15 cellular contexts compared by ENCODE assay signal in the genomic region with DNA sequence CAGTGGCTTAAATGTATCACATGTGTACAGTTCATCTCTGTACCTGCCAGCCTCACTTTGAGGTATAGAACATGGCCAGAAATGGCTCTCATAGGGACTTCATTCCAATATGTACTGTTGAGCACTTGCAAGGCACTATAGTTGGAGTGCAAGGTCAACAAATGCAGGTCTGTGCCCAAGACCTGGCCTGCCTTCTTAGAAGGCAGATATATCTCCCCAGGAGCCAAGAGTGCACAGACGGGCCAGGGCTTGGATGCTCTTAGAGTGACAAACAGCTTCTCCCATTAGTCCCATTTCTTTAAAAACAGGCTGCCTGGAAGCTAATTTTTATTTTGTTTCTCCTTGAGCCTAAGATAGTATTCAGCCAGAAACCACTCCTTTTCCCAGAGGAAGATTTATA. TPM values are rescaled to one million over a fixed set of nuclear protein-coding genes. Genes with fewer than 3 reads are reported as not detected.
DNase-seq lines count a peak whose midpoint lies in the region; ATAC-seq and TF ChIP-seq lines count a peak whose summit lies in the region.
"Had no signal": no experiment of that assay in that cellular context is flagged by ENCODE, and none has a peak within 500 bp of the region (broad histone marks: within the 10 kb centered on the region; RNA-seq: fewer than 3 reads in every experiment).

No MANE protein-coding gene starts in this region.

- POLR2A ChIA-PET in A673 (lab: Charles Lee; ENCODE audit: low non-redundant PET) = no interaction called here
- POLR2A ChIA-PET in activated CD4-positive, alpha-beta memory T cell treated with anti-CD3 and anti-CD28 coated beads for 36 hours (lab: Charles Lee) = interaction anchor here (0.6 kb wide), 1 partner anchor 1386 kb away, joined by 7 read pairs; no protein-coding TSS in a partner anchor

- DNase-seq in activated CD4-positive, alpha-beta T cell treated with anti-CD3 and anti-CD28 coated beads for 1 hour = peak; percentile 2
- DNase-seq in activated CD4-positive, alpha-beta T cell treated with anti-CD3 and anti-CD28 coated beads, Interleukin-2, amount 10 ng/mL, durations not matched to agents 24 days and 14 days = no peak
- DNase-seq in A673 (ENCODE audit: low spot score) (no peak), left lobe of liver (ENCODE audit: low spot score) (peak; percentile 4), NOMO-1 treated with dmso at 0.1 percent for 144 hours (lab: John Stamatoyannopoulos, UW; ENCODE audit: unreplicated experiment) (no peak)
- peak; percentile 5 for DNase-seq in activated CD4-positive, alpha-beta memory T cell treated with anti-CD3 and anti-CD28 coated beads for 36 hours
- DNase-seq: CD4-positive, alpha-beta memory T cell; NCI-H1105 treated with DMSO at 0.1 percent for 48 hours; NCI-H1694 treated with DMSO at 0.1 percent for 48 hours; NCI-H446 treated with DMSO at 0.1 percent for 48 hours had no signal

- H3K4me1 Mint-ChIP-seq in activated CD4-positive, alpha-beta T cell treated with anti-CD3 and anti-CD28 coated beads, Interleukin-2, amount 10 ng/mL, durations not matched to agents 24 days and 14 days = peaks cover 15% of the 10 kb centered on the region
- peaks cover 23% of the 10 kb centered on the region for H3K4me1 Mint-ChIP-seq in activated CD4-positive, alpha-beta memory T cell treated with anti-CD3 and anti-CD28 coated beads for 36 hours (ENCODE audit: low read depth)
- H3K4me1 Mint-ChIP-seq in stimulated activated memory B cell treated with anti-CD40 and anti-IgM and Interleukin-4, amounts not matched to agents 10 μg/mL and 1 μg/mL and 100 μg/mL, for 72 hours = peaks cover 31% of the 10 kb centered on the region

- no peak for TF ChIP-seq CTCF in A673 (conservative IDR thresholded peaks at IDR 0.05; ENCODE audit: low read depth, low read length)

- H3K4me3 ChIP-seq in A673 (ENCODE audit: low read depth, low read length, poor library complexity, severe bottlenecking) = no peak overlapping the region

- no peaks in the 10 kb centered on the region for H3K27me3 ChIP-seq in A673 (replicated peaks; ENCODE audit: insufficient read depth, low read depth, low read length, poor library complexity)

- CTCF ChIA-PET in A673 (lab: Charles Lee) = no interaction called here
- CTCF ChIA-PET in activated CD4-positive, alpha-beta memory T cell treated with anti-CD3 and anti-CD28 coated beads for 36 hours (lab: Charles Lee) = interaction anchor here (1.3 to 1.8 kb wide), 2 partner anchors 9 to 23 kb away, joined by 6 read pairs; a partner anchor contains a TSS

- peaks cover 47% of the 10 kb centered on the region for H3K36me3 Mint-ChIP-seq in activated CD4-positive, alpha-beta T cell treated with anti-CD3 and anti-CD28 coated beads, Interleukin-2, amount 10 ng/mL, durations not matched to agents 24 days and 14 days (ENCODE audit: low read depth)
- H3K36me3 Mint-ChIP-seq in activated CD4-positive, alpha-beta memory T cell treated with anti-CD3 and anti-CD28 coated beads for 36 hours = peaks cover 17% of the 10 kb centered on the region
- peaks cover 48% of the 10 kb centered on the region for H3K36me3 Mint-ChIP-seq in stimulated activated memory B cell treated with anti-CD40 and anti-IgM and Interleukin-4, amounts not matched to agents 10 μg/mL and 1 μg/mL and 100 μg/mL, for 72 hours

- H3K27ac Mint-ChIP-seq in activated CD4-positive, alpha-beta T cell treated with anti-CD3 and anti-CD28 coated beads, Interleukin-2, amount 10 ng/mL, durations not matched to agents 24 days and 14 days = no peak overlapping the region
- no peak overlapping the region for H3K27ac Mint-ChIP-seq in activated CD4-positive, alpha-beta memory T cell treated with anti-CD3 and anti-CD28 coated beads for 36 hours
- H3K27ac Mint-ChIP-seq in stimulated activated memory B cell treated with anti-CD40 and anti-IgM and Interleukin-4, amounts not matched to agents 10 μg/mL and 1 μg/mL and 100 μg/mL, for 72 hours = no peak overlapping the region

- no peaks in the 10 kb centered on the region for H3K4me1 ChIP-seq in A673 (ENCODE audit: insufficient read depth, low read length, poor library complexity, severe bottlenecking)

- TSS peak; percentile 31 for BruUV-seq in A673 (replicated peaks; lab: Mats Ljungman, UMichigan)

- H3K36me3 ChIP-seq in A673 (ENCODE audit: insufficient read depth, low read length, poor library complexity, severe bottlenecking) = peaks cover 21% of the 10 kb centered on the region

- no peaks in the 10 kb centered on the region for H3K9me3 Mint-ChIP-seq in activated CD4-positive, alpha-beta T cell treated with anti-CD3 and anti-CD28 coated beads, Interleukin-2, amount 10 ng/mL, durations not matched to agents 24 days and 14 days
- no peaks in the 10 kb centered on the region for H3K9me3 Mint-ChIP-seq in activated CD4-positive, alpha-beta memory T cell treated with anti-CD3 and anti-CD28 coated beads for 36 hours
- no peaks in the 10 kb centered on the region for H3K9me3 Mint-ChIP-seq in stimulated activated memory B cell treated with anti-CD40 and anti-IgM and Interleukin-4, amounts not matched to agents 10 μg/mL and 1 μg/mL and 100 μg/mL, for 72 hours
- H3K9me3 Mint-ChIP-seq: CD4-positive, alpha-beta memory T cell had no signal

- intact Hi-C loops in activated CD4-positive, alpha-beta T cell treated with anti-CD3 and anti-CD28 coated beads, Interleukin-2, amount 10 ng/mL, durations not matched to agents 24 days and 14 days (cut with micrococcal nuclease) = no loop called here
- intact Hi-C loops in A673 (cut with micrococcal nuclease; ENCODE audit: unreplicated experiment) = no loop called here
- intact Hi-C loops in activated CD4-positive, alpha-beta memory T cell treated with anti-CD3 and anti-CD28 coated beads for 36 hours (cut with micrococcal nuclease) = loop anchor here (10.0 kb wide), 1 partner anchor 693 kb away; a partner anchor contains a TSS

- H3K27ac ChIP-seq in A673 (ENCODE audit: low read depth, low read length, poor library complexity, severe bottlenecking) = no peak overlapping the region
- H3K27ac ChIP-seq: 22Rv1 had no signal

- no peak overlapping the region for H3K4me3 Mint-ChIP-seq in activated CD4-positive, alpha-beta T cell treated with anti-CD3 and anti-CD28 coated beads, Interleukin-2, amount 10 ng/mL, durations not matched to agents 24 days and 14 days
- H3K4me3 Mint-ChIP-seq in activated CD4-positive, alpha-beta memory T cell treated with anti-CD3 and anti-CD28 coated beads for 36 hours = no peak overlapping the region
- H3K4me3 Mint-ChIP-seq in stimulated activated memory B cell treated with anti-CD40 and anti-IgM and Interleukin-4, amounts not matched to agents 10 μg/mL and 1 μg/mL and 100 μg/mL, for 72 hours = no peak overlapping the region
- H3K4me3 Mint-ChIP-seq: CD4-positive, alpha-beta memory T cell had no signal

- H3K27me3 Mint-ChIP-seq in activated CD4-positive, alpha-beta T cell treated with anti-CD3 and anti-CD28 coated beads, Interleukin-2, amount 10 ng/mL, durations not matched to agents 24 days and 14 days = no peaks in the 10 kb centered on the region
- no peaks in the 10 kb centered on the region for H3K27me3 Mint-ChIP-seq in activated CD4-positive, alpha-beta memory T cell treated with anti-CD3 and anti-CD28 coated beads for 36 hours
- H3K27me3 Mint-ChIP-seq in stimulated activated memory B cell treated with anti-CD40 and anti-IgM and Interleukin-4, amounts not matched to agents 10 μg/mL and 1 μg/mL and 100 μg/mL, for 72 hours = no peaks in the 10 kb centered on the region
- H3K27me3 Mint-ChIP-seq: CD4-positive, alpha-beta memory T cell had no signal

- H3K9me3 ChIP-seq in A673 (ENCODE audit: low read depth, low read length, poor library complexity, severe bottlenecking) = no peaks in the 10 kb centered on the region

- ATAC-seq in left lobe of liver (no peak), GM21717 (IDR thresholded peaks at IDR 0.05; ENCODE audit: unreplicated experiment) (no peak)
- no peak for ATAC-seq in stimulated activated memory B cell treated with anti-CD40 and anti-IgM and Interleukin-4, amounts not matched to agents 10 μg/mL and 1 μg/mL and 100 μg/mL, for 72 hours
- ATAC-seq: HCT116 had no signal

RNA-seq across cellular contexts. Expression of a gene that starts 7.3 kb away (rescaled TPM):
- total RNA-seq in activated CD4-positive, alpha-beta T cell treated with anti-CD3 and anti-CD28 coated beads, Interleukin-2, amount 10 ng/mL, durations not matched to agents 24 days and 14 days = 81.7 and 88.8 TPM in 2 replicates
- total RNA-seq in A673 (2021) (52.6 and 60.9 TPM in 2 replicates), left lobe of liver (36.4 TPM)
- 10 to 100 TPM; 29.0 to 29.9 TPM for total RNA-seq in activated CD4-positive, alpha-beta memory T cell treated with anti-CD3 and anti-CD28 coated beads for 36 hours

RNA-seq across cellular contexts. Expression of a gene that starts 9.0 kb away (rescaled TPM):
- not detected in 2 replicates for total RNA-seq in activated CD4-positive, alpha-beta T cell treated with anti-CD3 and anti-CD28 coated beads, Interleukin-2, amount 10 ng/mL, durations not matched to agents 24 days and 14 days
- 0.50 and 0.64 TPM in 2 replicates for total RNA-seq in A673 (2021)
- total RNA-seq in activated CD4-positive, alpha-beta memory T cell treated with anti-CD3 and anti-CD28 coated beads for 36 hours = not detected
- 0.35 TPM for total RNA-seq in left lobe of liver

RNA-seq across cellular contexts. Expression of a gene that starts 51.7 kb away (rescaled TPM):
- not detected in 2 replicates for total RNA-seq in activated CD4-positive, alpha-beta T cell treated with anti-CD3 and anti-CD28 coated beads, Interleukin-2, amount 10 ng/mL, durations not matched to agents 24 days and 14 days
- total RNA-seq in A673 (2021) = 6.4 and 6.5 TPM in 2 replicates
- not detected for total RNA-seq in activated CD4-positive, alpha-beta memory T cell treated with anti-CD3 and anti-CD28 coated beads for 36 hours
- total RNA-seq in left lobe of liver = not detected
- total RNA-seq: CD4-positive, alpha-beta memory T cell; HT1080 had no signal

Comparison
In these comparisons a context has a peak if more than half of its experiments do, and no peak if none do; other contexts are left out.
1. DNase-seq: peak in activated CD4-positive, alpha-beta T cell treated with anti-CD3 and anti-CD28 coated beads for 1 hour (single experiment), activated CD4-positive, alpha-beta memory T cell treated with anti-CD3 and anti-CD28 coated beads for 36 hours (single experiment) and left lobe of liver (single experiment); none in activated CD4-positive, alpha-beta T cell treated with anti-CD3 and anti-CD28 coated beads, Interleukin-2, amount 10 ng/mL, durations not matched to agents 24 days and 14 days (single experiment), A673 (single experiment) and NOMO-1 treated with dmso at 0.1 percent for 144 hours (single experiment).